15 cellular contexts compared by ENCODE assay signal in genomic region chr15:44264148-44264547, GRCh38. TPM values are rescaled to one million over a fixed set of nuclear protein-coding genes. Genes with fewer than 3 reads are reported as not detected.
A peak's percentile ranks its signal among the peaks of the same experiment; 100 is the strongest.
DNase-seq lines count a peak whose midpoint lies in the region; ATAC-seq and TF ChIP-seq lines count a peak whose summit lies in the region.
"Had no signal": no experiment of that assay in that cellular context is flagged by ENCODE, and none has a peak within 500 bp of the region (broad histone marks: within the 10 kb centered on the region; RNA-seq: fewer than 3 reads in every experiment).

No MANE protein-coding gene starts in this region.

- CTCF ChIA-PET in activated naive CD4-positive, alpha-beta T cell treated with anti-CD3 and anti-CD28 coated beads, Interleukin-2, amount 10 ng/mL, durations not matched to agents 7 days and 5 days (lab: Charles Lee): no interaction called here

- no peaks in the 10 kb centered on the region for H3K9me3 ChIP-seq in endodermal cell (ENCODE audit: control insufficient read depth, low read length)

- no peak overlapping the region for H3K4me3 Mint-ChIP-seq in progenitor cell of endocrine pancreas (ENCODE audit: low read depth)
- no peak overlapping the region for H3K4me3 Mint-ChIP-seq in activated naive CD4-positive, alpha-beta T cell treated with anti-CD3 and anti-CD28 coated beads, Interleukin-2, amount 10 ng/mL, durations not matched to agents 7 days and 5 days
- no peak overlapping the region for H3K4me3 Mint-ChIP-seq in endodermal cell
- H3K4me3 Mint-ChIP-seq: B cell; CD4-positive, alpha-beta T cell; HFFc6 had no signal

- 83 to 88% methylated on average over 6 of the region's 6 CpGs for WGBS in endodermal cell (ENCODE audit: insufficient coverage in 1 of 2, insufficient read length in 1 of 2), 2 experiments

- H3K9ac ChIP-seq in endodermal cell (ENCODE audit: extremely low read depth, low read length, poor library complexity, severe bottlenecking): no peak overlapping the region

- H3K4me1 ChIP-seq in endodermal cell (ENCODE audit: control insufficient read depth, insufficient read depth, low read length): no peaks in the 10 kb centered on the region

- H3K27ac ChIP-seq in endodermal cell (ENCODE audit: low read depth, low read length): no peak overlapping the region

- H3K36me3 Mint-ChIP-seq in progenitor cell of endocrine pancreas (ENCODE audit: insufficient read depth) (no peaks in the 10 kb centered on the region), endodermal cell (ENCODE audit: low read depth) (no peaks in the 10 kb centered on the region)
- no peaks in the 10 kb centered on the region for H3K36me3 Mint-ChIP-seq in activated naive CD4-positive, alpha-beta T cell treated with anti-CD3 and anti-CD28 coated beads, Interleukin-2, amount 10 ng/mL, durations not matched to agents 7 days and 5 days

- no peak for TF ChIP-seq CTCF in progenitor cell of endocrine pancreas (IDR thresholded peaks at IDR 0.05; ENCODE audit: unreplicated experiment)
- TF ChIP-seq CTCF in endodermal cell (conservative IDR thresholded peaks at IDR 0.05): no peak

- H3K36me3 ChIP-seq in endodermal cell (ENCODE audit: control insufficient read depth, insufficient read depth, low read length): no peaks in the 10 kb centered on the region

- peak; percentile 3 for DNase-seq in DMS 273 treated with DMSO at 0.1 percent for 48 hours (lab: John Stamatoyannopoulos, UW)
- DNase-seq in NCI-H69 (lab: John Stamatoyannopoulos, UW): peak; percentile 51
- peak; percentile 39 for DNase-seq in cerebellum (ENCODE audit: low spot score)
- DNase-seq in progenitor cell of endocrine pancreas (ENCODE audit: low spot score, unreplicated experiment): no peak
- DNase-seq in NCI-H2196 (lab: John Stamatoyannopoulos, UW; ENCODE audit: unreplicated experiment): no peak
- DNase-seq in activated naive CD4-positive, alpha-beta T cell treated with anti-CD3 and anti-CD28 coated beads, Interleukin-2, amount 10 ng/mL, durations not matched to agents 7 days and 5 days: no peak
- no peak for DNase-seq in endodermal cell
- DNase-seq: Calu3; CD4-positive, alpha-beta T cell; DND-41; GF-D8; HCEC 1CT; HFFc6 had no signal

- H3K27ac Mint-ChIP-seq in progenitor cell of endocrine pancreas (peak overlapping the region; percentile 50), endodermal cell (no peak overlapping the region)
- H3K27ac Mint-ChIP-seq in activated naive CD4-positive, alpha-beta T cell treated with anti-CD3 and anti-CD28 coated beads, Interleukin-2, amount 10 ng/mL, durations not matched to agents 7 days and 5 days: no peak overlapping the region
- H3K27ac Mint-ChIP-seq: B cell; CD4-positive, alpha-beta T cell; HFFc6 had no signal

- H3K27me3 Mint-ChIP-seq in progenitor cell of endocrine pancreas (no peaks in the 10 kb centered on the region), endodermal cell (ENCODE audit: insufficient read depth) (peaks cover 2% of the 10 kb centered on the region)
- peaks cover 7% of the 10 kb centered on the region for H3K27me3 Mint-ChIP-seq in activated naive CD4-positive, alpha-beta T cell treated with anti-CD3 and anti-CD28 coated beads, Interleukin-2, amount 10 ng/mL, durations not matched to agents 7 days and 5 days
- H3K27me3 Mint-ChIP-seq: CD4-positive, alpha-beta T cell had no signal

- H3K4me1 Mint-ChIP-seq in progenitor cell of endocrine pancreas (ENCODE audit: low read depth) (peaks cover 8% of the 10 kb centered on the region), endodermal cell (peaks cover 8% of the 10 kb centered on the region)
- H3K4me1 Mint-ChIP-seq in activated naive CD4-positive, alpha-beta T cell treated with anti-CD3 and anti-CD28 coated beads, Interleukin-2, amount 10 ng/mL, durations not matched to agents 7 days and 5 days: no peaks in the 10 kb centered on the region
- H3K4me1 Mint-ChIP-seq: B cell had no signal

- no peaks in the 10 kb centered on the region for H3K27me3 ChIP-seq in endodermal cell (ENCODE audit: control insufficient read depth, insufficient read depth, low read length, poor library complexity, severe bottlenecking)

- H3K4me3 ChIP-seq in endodermal cell (ENCODE audit: low read length): no peak overlapping the region

- no peaks in the 10 kb centered on the region for H3K9me3 Mint-ChIP-seq in progenitor cell of endocrine pancreas (ENCODE audit: low read depth)
- H3K9me3 Mint-ChIP-seq in activated naive CD4-positive, alpha-beta T cell treated with anti-CD3 and anti-CD28 coated beads, Interleukin-2, amount 10 ng/mL, durations not matched to agents 7 days and 5 days: no peaks in the 10 kb centered on the region
- no peaks in the 10 kb centered on the region for H3K9me3 Mint-ChIP-seq in endodermal cell
- H3K9me3 Mint-ChIP-seq: CD4-positive, alpha-beta T cell; HFFc6 had no signal

- no peak for ATAC-seq in GM21526 (IDR thresholded peaks at IDR 0.05; ENCODE audit: low FRiP score, unreplicated experiment)

RNA-seq across cellular contexts. Expression of gene GOLM2, which starts 24.4 kb away (rescaled TPM):
- total RNA-seq in cerebellum (105 TPM), progenitor cell of endocrine pancreas (67.2 and 71.9 TPM in 2 replicates), endodermal cell (10 to 100 TPM; 48.1 to 57.0 TPM)
- 45.2 TPM for polyA plus RNA-seq in endodermal cell (2013, experiment 1 of 2)
- polyA plus RNA-seq in endodermal cell (2013, experiment 2 of 2): 45.8 TPM

Comparison
In these comparisons a context has a peak if more than half of its experiments do, and no peak if none do; other contexts are left out.
1. DNase-seq: peak in DMS 273 treated with DMSO at 0.1 percent for 48 hours (single experiment), NCI-H69 (single experiment) and cerebellum (single experiment); none in progenitor cell of endocrine pancreas (single experiment), NCI-H2196 (single experiment), activated naive CD4-positive, alpha-beta T cell treated with anti-CD3 and anti-CD28 coated beads, Interleukin-2, amount 10 ng/mL, durations not matched to agents 7 days and 5 days (single experiment) and endodermal cell (single experiment).